1 cellular context compared by ENCODE assay signal in the genomic region with DNA sequence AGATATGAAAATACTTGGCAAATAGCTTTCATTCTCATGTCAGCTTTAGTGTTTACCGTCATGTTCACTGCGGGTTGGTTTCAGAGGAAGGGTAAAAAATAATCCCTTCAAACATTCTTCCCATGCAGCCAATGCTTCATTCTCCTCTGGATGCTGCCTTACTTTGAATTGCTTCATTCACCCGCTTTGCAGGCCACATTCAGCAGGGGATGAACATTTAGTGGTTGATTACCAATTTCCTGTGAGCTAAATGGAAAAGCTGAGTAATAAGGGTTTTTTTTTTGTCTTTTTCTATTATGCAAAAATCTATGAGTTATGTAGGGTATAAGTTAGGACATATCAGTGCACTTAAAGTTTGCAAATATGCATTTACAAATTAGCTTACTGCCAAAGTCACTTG.
TF ChIP-seq lines count a peak whose summit lies in the region.

No MANE protein-coding gene starts in this region.

TF ChIP-seq in IMR-90, 13 proteins besides CTCF, POLR2A, EP300 and RAD21 (continued from another document):
- TF ChIP-seq, protein P1, sequence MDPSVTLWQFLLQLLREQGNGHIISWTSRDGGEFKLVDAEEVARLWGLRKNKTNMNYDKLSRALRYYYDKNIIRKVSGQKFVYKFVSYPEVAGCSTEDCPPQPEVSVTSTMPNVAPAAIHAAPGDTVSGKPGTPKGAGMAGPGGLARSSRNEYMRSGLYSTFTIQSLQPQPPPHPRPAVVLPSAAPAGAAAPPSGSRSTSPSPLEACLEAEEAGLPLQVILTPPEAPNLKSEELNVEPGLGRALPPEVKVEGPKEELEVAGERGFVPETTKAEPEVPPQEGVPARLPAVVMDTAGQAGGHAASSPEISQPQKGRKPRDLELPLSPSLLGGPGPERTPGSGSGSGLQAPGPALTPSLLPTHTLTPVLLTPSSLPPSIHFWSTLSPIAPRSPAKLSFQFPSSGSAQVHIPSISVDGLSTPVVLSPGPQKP (IDR thresholded peaks at IDR 0.05; ENCODE audit: borderline replicate concordance, low read depth, low read length), result no peak
- TF ChIP-seq RFX5 (IDR thresholded peaks at IDR 0.05; ENCODE audit: low read depth, low read length), result no peak
- TF ChIP-seq RCOR1 (IDR thresholded peaks at IDR 0.05; ENCODE audit: insufficient replicate concordance, low read length), result no peak
